Comparison of ENCODE assay signal across 8 cellular contexts in genomic region chr3:131501949-131502348, GRCh38. TPM values are rescaled to one million over a fixed set of nuclear protein-coding genes. Genes with fewer than 3 reads are reported as not detected.
A peak's percentile ranks its signal among the peaks of the same experiment; 100 is the strongest.
DNase-seq lines count a peak whose midpoint lies in the region; ATAC-seq and TF ChIP-seq lines count a peak whose summit lies in the region.

No MANE protein-coding gene starts in this region.

- TF ChIP-seq CTCF in HFF-Myc (IDR thresholded peaks at IDR 0.05; ENCODE audit: low read depth, low read length, missing control alignments) = no peak
- no peak for TF ChIP-seq CTCF in astrocyte of the spinal cord (IDR thresholded peaks at IDR 0.05; ENCODE audit: low read depth, low read length)
- TF ChIP-seq CTCF in lung (IDR thresholded peaks at IDR 0.05; ENCODE audit: control extremely low read depth, extremely low read depth) = no peak

- intact Hi-C loops in aorta (cut with DNase I) = loop anchor here (2.0 to 10.0 kb wide), 3 partner anchors 119 to 523 kb away; no protein-coding TSS in a partner anchor

- H3K27ac ChIP-seq in BLaER1 = peak overlapping the region; percentile 97
- H3K27ac ChIP-seq in lung (ENCODE audit: low read depth in 1 of 2, low read length in 1 of 2) = no peak overlapping the region
- no peak overlapping the region for H3K27ac ChIP-seq in aorta (ENCODE audit: low read depth in 1 of 2, low read length in 2 of 2)

- H4K20me1 ChIP-seq in BLaER1 = peaks cover 3% of the 10 kb centered on the region; the same call in 1 of the 2 replicates

- peak overlapping the region; percentile 91 for H3K4me3 ChIP-seq in BLaER1
- peak overlapping the region; percentile 99 for H3K4me3 ChIP-seq in HFF-Myc (replicated peaks; ENCODE audit: low read depth, low read length)
- H3K4me3 ChIP-seq in astrocyte of the spinal cord (ENCODE audit: low read depth, low read length) = peak overlapping the region; percentile 95
- H3K4me3 ChIP-seq in lung = peak overlapping the region; percentile 81
- H3K4me3 ChIP-seq in aorta (ENCODE audit: low read length in 2 of 2) = peak overlapping the region; percentile 76 to 82

- H3K9ac ChIP-seq in BLaER1 = peak overlapping the region; percentile 98

- in situ Hi-C loops in astrocyte of the spinal cord (cut with HindIII; ENCODE audit: low sequenced_read_pairs) = no loop called here

- H3K4me2 ChIP-seq in BLaER1 = peak overlapping the region; percentile 80

- no peak for DNase-seq in HFF-Myc (ENCODE audit: extremely low read depth, low read depth)
- no peak for DNase-seq in astrocyte of the spinal cord (ENCODE audit: low read depth, low spot score)
- no peak for DNase-seq in lung (ENCODE audit: low spot score)
- DNase-seq in aorta = no peak
- no peak for DNase-seq in anterior cingulate cortex (lab: John Stamatoyannopoulos, UW)

- 46 to 60% methylated on average over 2 of the region's 2 CpGs for WGBS in lung, 2 donors
- WGBS in aorta, 2 donors = 41 to 47% methylated on average over 2 of the region's 2 CpGs

- H3K4me1 ChIP-seq in BLaER1 (peaks cover 30% of the 10 kb centered on the region), lung (ENCODE audit: control insufficient read depth in 2 of 2, insufficient read depth in 2 of 2, low read length in 2 of 2) (peaks cover 3 to 9% of the 10 kb centered on the region in 2 donors), aorta (ENCODE audit: control insufficient read depth in 1 of 2, insufficient read depth in 2 of 2, low read length in 2 of 2) (no peaks in the 10 kb centered on the region)

- ATAC-seq in lung (ENCODE audit: insufficient read depth, low FRiP score) = no peak
- no peak for ATAC-seq in aorta (ENCODE audit: low FRiP score)
- ATAC-seq in GM18868 (IDR thresholded peaks at IDR 0.05; ENCODE audit: unreplicated experiment) = no peak
- no peak for ATAC-seq in GM18870 (IDR thresholded peaks at IDR 0.05; ENCODE audit: unreplicated experiment)

- H3K9me3 ChIP-seq in BLaER1 (no peaks in the 10 kb centered on the region), lung (ENCODE audit: control insufficient read depth in 2 of 2, insufficient read depth in 1 of 2, low read length in 1 of 2) (no peaks in the 10 kb centered on the region), aorta (ENCODE audit: control insufficient read depth, low read length) (no peaks in the 10 kb centered on the region)

- H3K27me3 ChIP-seq in BLaER1 = no peaks in the 10 kb centered on the region
- H3K27me3 ChIP-seq in lung (ENCODE audit: control insufficient read depth, insufficient read depth) = no peaks in the 10 kb centered on the region
- H3K27me3 ChIP-seq in aorta (ENCODE audit: control insufficient read depth in 1 of 2, insufficient read depth in 2 of 2, low read length in 1 of 2) = no peaks in the 10 kb centered on the region

- H3K36me3 ChIP-seq in BLaER1 (peaks cover 42% of the 10 kb centered on the region), lung (ENCODE audit: control insufficient read depth in 2 of 2, insufficient read depth in 2 of 2, low read length in 2 of 2) (peaks cover 5 to 18% of the 10 kb centered on the region in 2 donors), aorta (ENCODE audit: control insufficient read depth in 1 of 2, insufficient read depth in 2 of 2, low read length in 1 of 2) (peaks cover 0 to 2% of the 10 kb centered on the region in 2 donors)

RNA-seq across cellular contexts. Expression of gene MRPL3, which starts 0.8 kb away (rescaled TPM):
- total RNA-seq in lung = 10 to 100 TPM; 58.8 to 64.9 TPM
- 10 to 100 TPM; 80.4 to 99.7 TPM for polyA plus RNA-seq in lung
- total RNA-seq in aorta = 10 to 100 TPM; 44.7 to 52.5 TPM
- polyA plus RNA-seq in aorta = 10 to 100 TPM; 40.9 to 51.7 TPM
